Comparison of ENCODE assay signal across 8 cellular contexts in genomic region chr14:74493343-74494261, GRCh38. TPM values are rescaled to one million over a fixed set of nuclear protein-coding genes. Genes with fewer than 3 reads are reported as not detected.
DNase-seq lines count a peak whose midpoint lies in the region; ATAC-seq and TF ChIP-seq lines count a peak whose summit lies in the region.

A gene with protein sequence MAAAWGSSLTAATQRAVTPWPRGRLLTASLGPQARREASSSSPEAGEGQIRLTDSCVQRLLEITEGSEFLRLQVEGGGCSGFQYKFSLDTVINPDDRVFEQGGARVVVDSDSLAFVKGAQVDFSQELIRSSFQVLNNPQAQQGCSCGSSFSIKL (plus strand): TSS chr14:74493765. CDS start chr14:74493775, 10 bp downstream.

- no peaks in the 10 kb centered on the region for H3K36me3 Mint-ChIP-seq in activated naive CD4-positive, alpha-beta T cell treated with anti-CD3 and anti-CD28 coated beads, Interleukin-2, amount 50 U/mL, for 24 hours

- H3K27ac ChIP-seq in testis: peak within 1 kb of the TSS; percentile 94 to 97

- peak; percentile 88 for ATAC-seq in HG02588 (IDR thresholded peaks at IDR 0.05; ENCODE audit: unreplicated experiment)
- ATAC-seq in SK-N-SH treated with all-trans-retinoic acid at 6 μM for 48 hours: peak; percentile 92
- peak; percentile 96 for ATAC-seq in omental fat pad (ENCODE audit: low FRiP score)

- TF ChIP-seq CTCF in GM06990 (IDR thresholded peaks at IDR 0.05; ENCODE audit: insufficient read depth, low read length, poor library complexity, severe bottlenecking): no peak
- TF ChIP-seq CTCF in omental fat pad (IDR thresholded peaks at IDR 0.05): no peak
- TF ChIP-seq CTCF in testis (IDR thresholded peaks at IDR 0.05): no peak

- H3K27ac Mint-ChIP-seq in activated naive CD4-positive, alpha-beta T cell treated with anti-CD3 and anti-CD28 coated beads, Interleukin-2, amount 50 U/mL, for 24 hours: peak within 1 kb of the TSS; percentile 96

- no peaks in the 10 kb centered on the region for H3K9me3 ChIP-seq in testis

- no peaks in the 10 kb centered on the region for H3K9me3 Mint-ChIP-seq in activated naive CD4-positive, alpha-beta T cell treated with anti-CD3 and anti-CD28 coated beads, Interleukin-2, amount 50 U/mL, for 24 hours

- H3K4me1 ChIP-seq in testis: peaks cover 12% of the 10 kb centered on the region

- intact Hi-C loops in testis (cut with DNase I; ENCODE audit: low total_unique reads): no loop called here

- H3K4me1 Mint-ChIP-seq in activated naive CD4-positive, alpha-beta T cell treated with anti-CD3 and anti-CD28 coated beads, Interleukin-2, amount 50 U/mL, for 24 hours: peaks cover 52% of the 10 kb centered on the region

- WGBS in testis, 2 donors: 1% methylated on average over 47 to 66 of the region's 73 CpGs

- DNase-seq in GM06990 (ENCODE audit: extremely low read depth, insufficient read length) (peak; percentile 99), NCI-H1092 (lab: John Stamatoyannopoulos, UW) (peak; percentile 99), glomerular endothelial cell (ENCODE audit: extremely low read depth, low read depth, low spot score) (peak; percentile 60), omental fat pad (ENCODE audit: low spot score) (peak; percentile 96), testis (peak; percentile 100)

- H3K4me3 ChIP-seq in GM06990 (replicated peaks; ENCODE audit: low read depth, low read length) (peak within 1 kb of the TSS; percentile 84), testis (peak within 1 kb of the TSS; percentile 78 to 94)

- no peaks in the 10 kb centered on the region for H3K27me3 ChIP-seq in GM06990 (replicated peaks; ENCODE audit: control insufficient read depth, insufficient read depth, low read length)
- H3K27me3 ChIP-seq in testis: no peaks in the 10 kb centered on the region

- no peaks in the 10 kb centered on the region for H3K36me3 ChIP-seq in GM06990 (ENCODE audit: control insufficient read depth, insufficient read depth, low read length)
- H3K36me3 ChIP-seq in testis (ENCODE audit: low read depth, missing control alignments): no peaks in the 10 kb centered on the region

- TF ChIP-seq POLR2A in testis (IDR thresholded peaks at IDR 0.05): peak; percentile 72

- H3K27me3 Mint-ChIP-seq in activated naive CD4-positive, alpha-beta T cell treated with anti-CD3 and anti-CD28 coated beads, Interleukin-2, amount 50 U/mL, for 24 hours: no peaks in the 10 kb centered on the region

- no peak within 1 kb of the TSS for H3K4me3 Mint-ChIP-seq in activated naive CD4-positive, alpha-beta T cell treated with anti-CD3 and anti-CD28 coated beads, Interleukin-2, amount 50 U/mL, for 24 hours

TF ChIP-seq in SK-N-SH treated with all-trans-retinoic acid at 6 μM for 48 hours, 23 proteins besides CTCF, POLR2A, EP300 and RAD21:
- TF ChIP-seq SNAI2 (CRISPR knock-in tag; IDR thresholded peaks at IDR 0.05) (no peak), TOX (CRISPR knock-in tag; IDR thresholded peaks at IDR 0.05; ENCODE audit: borderline replicate concordance) (no peak), ZFP30 (CRISPR knock-in tag; IDR thresholded peaks at IDR 0.05) (no peak), CSRNP3 (CRISPR knock-in tag; IDR thresholded peaks at IDR 0.05) (no peak), POU6F1 (CRISPR knock-in tag; IDR thresholded peaks at IDR 0.05; ENCODE audit: borderline replicate concordance, low read depth) (no peak), CSDC2 (CRISPR knock-in tag; IDR thresholded peaks at IDR 0.05) (no peak), ZNF8 (CRISPR knock-in tag; IDR thresholded peaks at IDR 0.05) (no peak), ISL1 (CRISPR knock-in tag; IDR thresholded peaks at IDR 0.05) (no peak), ZNF70 (CRISPR knock-in tag; IDR thresholded peaks at IDR 0.05) (no peak), ESRRG (CRISPR knock-in tag; IDR thresholded peaks at IDR 0.05) (no peak), PPARA (CRISPR knock-in tag; IDR thresholded peaks at IDR 0.05; ENCODE audit: borderline replicate concordance) (no peak), GLIS3 (CRISPR knock-in tag; IDR thresholded peaks at IDR 0.05) (no peak)
- TF ChIP-seq, protein P1, sequence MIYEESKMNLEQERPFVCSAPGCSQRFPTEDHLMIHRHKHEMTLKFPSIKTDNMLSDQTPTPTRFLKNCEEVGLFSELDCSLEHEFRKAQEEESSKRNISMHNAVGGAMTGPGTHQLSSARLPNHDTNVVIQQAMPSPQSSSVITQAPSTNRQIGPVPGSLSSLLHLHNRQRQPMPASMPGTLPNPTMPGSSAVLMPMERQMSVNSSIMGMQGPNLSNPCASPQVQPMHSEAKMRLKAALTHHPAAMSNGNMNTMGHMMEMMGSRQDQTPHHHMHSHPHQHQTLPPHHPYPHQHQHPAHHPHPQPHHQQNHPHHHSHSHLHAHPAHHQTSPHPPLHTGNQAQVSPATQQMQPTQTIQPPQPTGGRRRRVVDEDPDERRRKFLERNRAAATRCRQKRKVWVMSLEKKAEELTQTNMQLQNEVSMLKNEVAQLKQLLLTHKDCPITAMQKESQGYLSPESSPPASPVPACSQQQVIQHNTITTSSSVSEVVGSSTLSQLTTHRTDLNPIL (CRISPR knock-in tag; IDR thresholded peaks at IDR 0.05; ENCODE audit: low read depth): no peak

RNA-seq across cellular contexts. Expression of the gene that starts here (rescaled TPM):
- 10.7 and 11.1 TPM in 2 replicates for total RNA-seq in glomerular endothelial cell
- 10 to 100 TPM in 1 of 4 donors, 1 to 10 TPM in 3; 7.0 to 11.2 (median 9.2) TPM for total RNA-seq in omental fat pad
- total RNA-seq in testis: 10 to 100 TPM; 22.5 to 27.6 TPM
- polyA plus RNA-seq in testis (ENCODE audit: insufficient read depth, low read depth, low replicate concordance): 30.3 TPM

Comparison
In these comparisons a context has a peak if more than half of its experiments do, and no peak if none do; other contexts are left out.
1. Peak in every context shown above with its lines: DNase-seq, ATAC-seq, H3K4me3 ChIP-seq and H3K27ac ChIP-seq.